Comparison of ENCODE assay signal across 14 cellular contexts in genomic region chr17:4658478-4659305, GRCh38. TPM values are rescaled to one million over a fixed set of nuclear protein-coding genes. Genes with fewer than 3 reads are reported as not detected.
A peak's percentile ranks its signal among the peaks of the same experiment; 100 is the strongest.
DNase-seq lines count a peak whose midpoint lies in the region; ATAC-seq and TF ChIP-seq lines count a peak whose summit lies in the region.
"Had no signal": no experiment of that assay in that cellular context is flagged by ENCODE, and none has a peak within 500 bp of the region (broad histone marks: within the 10 kb centered on the region; RNA-seq: fewer than 3 reads in every experiment).

No MANE protein-coding gene starts in this region.

- intact Hi-C loops in right cardiac atrium (cut with DNase I): no loop called here

- H3K27me3 ChIP-seq in right cardiac atrium (ENCODE audit: control insufficient read depth, insufficient read depth): no peaks in the 10 kb centered on the region
- H3K27me3 ChIP-seq: ascending aorta; BLaER1 treated with 17β-estradiol and CSF1 and Interleukin-3, amounts not matched to agents 10 nM and 100 nM; SJCRH30 had no signal

- H3K4me1 ChIP-seq in right cardiac atrium (ENCODE audit: control insufficient read depth, insufficient read depth, low read length): no peaks in the 10 kb centered on the region
- H3K4me1 ChIP-seq: ascending aorta, SJCRH30 had no signal

- peak; percentile 42 for ATAC-seq in activated CD8-positive, alpha-beta memory T cell treated with anti-CD3 and anti-CD28 coated beads, Interleukin-2, amount 10 ng/mL, durations not matched to agents 7 days and 5 days
- ATAC-seq in stimulated activated naive CD8-positive, alpha-beta T cell treated with anti-CD3 and anti-CD28 coated beads, Interleukin-15, Interleukin-2, amounts not matched to agents 100 U/mL and 50 U/mL, for 24 hours: peak; percentile 99
- no peak for ATAC-seq in right cardiac atrium
- no peak for ATAC-seq in GM21529 (IDR thresholded peaks at IDR 0.05; ENCODE audit: unreplicated experiment)

- H3K4me3 Mint-ChIP-seq in activated CD8-positive, alpha-beta memory T cell treated with anti-CD3 and anti-CD28 coated beads, Interleukin-2, amount 10 ng/mL, durations not matched to agents 7 days and 5 days: no peak overlapping the region
- no peak overlapping the region for H3K4me3 Mint-ChIP-seq in glutamatergic neuron (ENCODE audit: unreplicated experiment)

- H3K4me3 ChIP-seq in foreskin fibroblast (ENCODE audit: low read depth in 1 of 2, low read length in 2 of 2) (no peak overlapping the region), right cardiac atrium (ENCODE audit: low read length) (no peak overlapping the region)
- H3K4me3 ChIP-seq: ascending aorta; BLaER1 treated with 17β-estradiol and CSF1 and Interleukin-3, amounts not matched to agents 10 nM and 100 nM; SJCRH30; thoracic aorta had no signal

- peaks cover 5% of the 10 kb centered on the region for H3K27me3 Mint-ChIP-seq in activated CD8-positive, alpha-beta memory T cell treated with anti-CD3 and anti-CD28 coated beads, Interleukin-2, amount 10 ng/mL, durations not matched to agents 7 days and 5 days
- peaks cover 4% of the 10 kb centered on the region for H3K27me3 Mint-ChIP-seq in glutamatergic neuron (ENCODE audit: unreplicated experiment)

- no peak for TF ChIP-seq CTCF in foreskin fibroblast (IDR thresholded peaks at IDR 0.05; ENCODE audit: low read depth, low read length)
- no peak for TF ChIP-seq CTCF in glutamatergic neuron (IDR thresholded peaks at IDR 0.05; ENCODE audit: partially characterized antibody, unreplicated experiment)

- no peak overlapping the region for H3K27ac Mint-ChIP-seq in activated CD8-positive, alpha-beta memory T cell treated with anti-CD3 and anti-CD28 coated beads, Interleukin-2, amount 10 ng/mL, durations not matched to agents 7 days and 5 days
- H3K27ac Mint-ChIP-seq in glutamatergic neuron (ENCODE audit: unreplicated experiment): no peak overlapping the region

- CTCF ChIA-PET in activated CD8-positive, alpha-beta memory T cell treated with anti-CD3 and anti-CD28 coated beads, Interleukin-2, amount 10 ng/mL, durations not matched to agents 7 days and 5 days (lab: Charles Lee): no interaction called here

- no peak overlapping the region for H3K27ac ChIP-seq in right cardiac atrium (ENCODE audit: low read length)
- H3K27ac ChIP-seq: ascending aorta, SJCRH30, thoracic aorta had no signal

- no peaks in the 10 kb centered on the region for H3K9me3 ChIP-seq in right cardiac atrium (ENCODE audit: control insufficient read depth, low read length)
- H3K9me3 ChIP-seq: ascending aorta, SJCRH30, thoracic aorta had no signal

- H3K9me3 Mint-ChIP-seq in activated CD8-positive, alpha-beta memory T cell treated with anti-CD3 and anti-CD28 coated beads, Interleukin-2, amount 10 ng/mL, durations not matched to agents 7 days and 5 days (ENCODE audit: low read depth): no peaks in the 10 kb centered on the region
- no peaks in the 10 kb centered on the region for H3K9me3 Mint-ChIP-seq in glutamatergic neuron (ENCODE audit: unreplicated experiment)

- peaks cover 9% of the 10 kb centered on the region for H3K4me1 Mint-ChIP-seq in activated CD8-positive, alpha-beta memory T cell treated with anti-CD3 and anti-CD28 coated beads, Interleukin-2, amount 10 ng/mL, durations not matched to agents 7 days and 5 days
- no peaks in the 10 kb centered on the region for H3K4me1 Mint-ChIP-seq in glutamatergic neuron (ENCODE audit: low read depth, unreplicated experiment)

- WGBS in right cardiac atrium: 59% methylated on average over 6 of the region's 6 CpGs

- H3K36me3 Mint-ChIP-seq in activated CD8-positive, alpha-beta memory T cell treated with anti-CD3 and anti-CD28 coated beads, Interleukin-2, amount 10 ng/mL, durations not matched to agents 7 days and 5 days: no peaks in the 10 kb centered on the region
- H3K36me3 Mint-ChIP-seq in glutamatergic neuron (ENCODE audit: unreplicated experiment): no peaks in the 10 kb centered on the region

- DNase-seq in activated naive CD4-positive, alpha-beta T cell treated with Interleukin-2 at 50 U/mL for 16 hours: peak; percentile 42
- DNase-seq in activated naive CD4-positive, alpha-beta T cell (lab: John Stamatoyannopoulos, UW): no peak
- DNase-seq in activated CD8-positive, alpha-beta memory T cell treated with anti-CD3 and anti-CD28 coated beads, Interleukin-2, amount 10 ng/mL, durations not matched to agents 7 days and 5 days: peak; percentile 54
- DNase-seq in foreskin fibroblast (peak; percentile 28 to 30), glutamatergic neuron (no peak), right cardiac atrium (no peak)
- DNase-seq in stimulated activated naive CD8-positive, alpha-beta T cell treated with anti-CD3 and anti-CD28 coated beads, Interleukin-15, Interleukin-2, amounts not matched to agents 100 U/mL and 50 U/mL, for 24 hours: peak; percentile 75
- DNase-seq: NCI-H146, nucleus accumbens had no signal

RNA-seq across cellular contexts. Expression of gene ALOX15, which starts 17.2 kb away (rescaled TPM):
- total RNA-seq in activated CD8-positive, alpha-beta memory T cell treated with anti-CD3 and anti-CD28 coated beads, Interleukin-2, amount 10 ng/mL, durations not matched to agents 7 days and 5 days: not detected
- not detected for total RNA-seq in glutamatergic neuron (ENCODE audit: unreplicated experiment)
- 1 to 10 TPM in 2 of 4 donors, under 1 TPM in 1, not detected in 1; 0.91 to 2.0 (median 1.0) TPM for total RNA-seq in right cardiac atrium
- polyA plus RNA-seq in right cardiac atrium: 0.05 TPM
- total RNA-seq: ascending aorta, thoracic aorta had no signal

RNA-seq across cellular contexts. Expression of gene PELP1, which starts 45.2 kb away (rescaled TPM):
- total RNA-seq in activated CD8-positive, alpha-beta memory T cell treated with anti-CD3 and anti-CD28 coated beads, Interleukin-2, amount 10 ng/mL, durations not matched to agents 7 days and 5 days: 10 to 100 TPM; 88.5 to 96.9 TPM
- total RNA-seq in glutamatergic neuron (ENCODE audit: unreplicated experiment): 63.7 TPM
- total RNA-seq in right cardiac atrium: 10 to 100 TPM; 29.7 to 40.9 (median 36.7) TPM
- 21.1 TPM for polyA plus RNA-seq in right cardiac atrium

RNA-seq across cellular contexts. Expression of gene ARRB2, which starts 51.7 kb away (rescaled TPM):
- total RNA-seq in activated CD8-positive, alpha-beta memory T cell treated with anti-CD3 and anti-CD28 coated beads, Interleukin-2, amount 10 ng/mL, durations not matched to agents 7 days and 5 days: 100 to 1,000 TPM; 348 to 365 TPM
- total RNA-seq in glutamatergic neuron (ENCODE audit: unreplicated experiment): 106 TPM
- 10 to 100 TPM; 21.6 to 35.1 (median 25.5) TPM for total RNA-seq in right cardiac atrium
- polyA plus RNA-seq in right cardiac atrium: 17.0 TPM

Comparison
In these comparisons a context has a peak if more than half of its experiments do, and no peak if none do; other contexts are left out.
1. DNase-seq: peak in activated naive CD4-positive, alpha-beta T cell treated with Interleukin-2 at 50 U/mL for 16 hours (single experiment), activated CD8-positive, alpha-beta memory T cell treated with anti-CD3 and anti-CD28 coated beads, Interleukin-2, amount 10 ng/mL, durations not matched to agents 7 days and 5 days (single experiment), foreskin fibroblast (2 of 2) and stimulated activated naive CD8-positive, alpha-beta T cell treated with anti-CD3 and anti-CD28 coated beads, Interleukin-15, Interleukin-2, amounts not matched to agents 100 U/mL and 50 U/mL, for 24 hours (single experiment); none in activated naive CD4-positive, alpha-beta T cell (0 of 4), glutamatergic neuron (single experiment) and right cardiac atrium (0 of 3).
2. ATAC-seq: peak in activated CD8-positive, alpha-beta memory T cell treated with anti-CD3 and anti-CD28 coated beads, Interleukin-2, amount 10 ng/mL, durations not matched to agents 7 days and 5 days (single experiment) and stimulated activated naive CD8-positive, alpha-beta T cell treated with anti-CD3 and anti-CD28 coated beads, Interleukin-15, Interleukin-2, amounts not matched to agents 100 U/mL and 50 U/mL, for 24 hours (single experiment); none in right cardiac atrium (0 of 2) and GM21529 (single experiment).